In the genomic region with DNA sequence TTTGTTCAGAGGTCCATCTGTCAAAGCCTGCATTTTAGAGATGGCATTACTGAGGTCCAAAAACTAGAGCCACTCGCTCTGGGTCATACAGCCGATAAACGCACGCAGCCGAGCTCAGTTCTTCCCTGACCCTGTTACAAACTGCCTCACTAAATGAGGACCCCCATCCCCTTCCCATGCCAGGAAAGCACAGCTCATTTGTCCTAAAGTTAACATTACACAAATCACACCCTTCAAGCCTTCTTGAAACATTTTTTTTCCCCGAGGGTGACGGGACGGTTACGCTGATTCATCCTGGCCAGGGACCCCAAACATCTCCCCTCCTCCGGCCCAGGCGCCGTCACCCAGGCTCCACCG, we compare ENCODE assay signal across 8 cellular contexts. TPM values are rescaled to one million over a fixed set of nuclear protein-coding genes. Genes with fewer than 3 reads are reported as not detected.
DNase-seq lines count a peak whose midpoint lies in the region; ATAC-seq and TF ChIP-seq lines count a peak whose summit lies in the region.

No MANE protein-coding gene starts in this region.

- peak overlapping the region; percentile 16 for H3K27ac ChIP-seq in caudate nucleus (ENCODE audit: low read depth, low read length)
- H3K27ac ChIP-seq in tibial nerve, result peak overlapping the region in 2 of 4 donors; percentile 23 to 77

- peaks cover 0 to 12% (median 1%) of the 10 kb centered on the region in 4 donors for H3K9me3 ChIP-seq in tibial nerve

- no peak for TF ChIP-seq POLR2A in tibial nerve (IDR thresholded peaks at IDR 0.05)

- H3K27ac Mint-ChIP-seq in activated T-cell treated with anti-CD3 and anti-CD28 coated beads, Interleukin-2, amount 50 U/mL, for 72 hours, result no peak overlapping the region
- H3K27ac Mint-ChIP-seq in mesothelial cell of epicardium, result no peak overlapping the region

- H3K4me3 ChIP-seq in tibial nerve, result peak overlapping the region in 3 of 4 donors; percentile 42 to 79 (median 55)

- peaks cover 0 to 17% of the 10 kb centered on the region in 2 donors for H3K27me3 ChIP-seq in tibial nerve

- H3K36me3 ChIP-seq in tibial nerve, result no peaks in the 10 kb centered on the region

- WGBS in tibial nerve, 2 donors, result 31 to 32% methylated on average over 13 of the region's 13 CpGs

- no peak for TF ChIP-seq CTCF in mesothelial cell of epicardium (IDR thresholded peaks at IDR 0.05; ENCODE audit: unreplicated experiment)
- TF ChIP-seq CTCF in tibial nerve (IDR thresholded peaks at IDR 0.05), result no peak

- no peak for DNase-seq in activated T-cell treated with anti-CD3 and anti-CD28 coated beads, Interleukin-2, amount 50 U/mL, for 72 hours
- no peak for DNase-seq in activated T-cell treated with anti-CD3 and anti-CD28 coated beads, Interleukin-2, amount 50 U/mL, for 1 hour
- DNase-seq in caudate nucleus (lab: John Stamatoyannopoulos, UW) (no peak), mesothelial cell of epicardium (ENCODE audit: low spot score in 2 of 2, unreplicated experiment in 2 of 2) (no peak), tibial nerve (ENCODE audit: low spot score in 2 of 2) (no peak), NCI-H128 (lab: John Stamatoyannopoulos, UW; ENCODE audit: unreplicated experiment) (no peak)

- peaks cover 16% of the 10 kb centered on the region for H3K27me3 Mint-ChIP-seq in activated T-cell treated with anti-CD3 and anti-CD28 coated beads, Interleukin-2, amount 50 U/mL, for 72 hours (ENCODE audit: low read depth)
- H3K27me3 Mint-ChIP-seq in mesothelial cell of epicardium (ENCODE audit: low read depth), result peaks cover 7% of the 10 kb centered on the region

- H3K9me3 Mint-ChIP-seq in activated T-cell treated with anti-CD3 and anti-CD28 coated beads, Interleukin-2, amount 50 U/mL, for 72 hours, result peaks cover 2 to 7% of the 10 kb centered on the region in 2 donors
- H3K9me3 Mint-ChIP-seq in mesothelial cell of epicardium, result peaks cover 7% of the 10 kb centered on the region

- ATAC-seq in activated T-cell treated with anti-CD3 and anti-CD28 coated beads, Interleukin-2, amount 50 U/mL, for 72 hours (replicated peaks in 1 of 2), result no peak
- ATAC-seq in HG03196 (IDR thresholded peaks at IDR 0.05; ENCODE audit: unreplicated experiment), result no peak
- ATAC-seq in HG03135 (IDR thresholded peaks at IDR 0.05; ENCODE audit: unreplicated experiment), result no peak

- TF ChIP-seq EP300 in tibial nerve (IDR thresholded peaks at IDR 0.05), result no peak

- peak overlapping the region; percentile 85 to 92 for H3K4me3 Mint-ChIP-seq in activated T-cell treated with anti-CD3 and anti-CD28 coated beads, Interleukin-2, amount 50 U/mL, for 72 hours
- peak overlapping the region; percentile 71 for H3K4me3 Mint-ChIP-seq in mesothelial cell of epicardium

- H3K4me1 ChIP-seq in tibial nerve, result peaks cover 0 to 16% (median 6%) of the 10 kb centered on the region in 4 donors

- peaks cover 12 to 14% of the 10 kb centered on the region in 2 donors for H3K36me3 Mint-ChIP-seq in activated T-cell treated with anti-CD3 and anti-CD28 coated beads, Interleukin-2, amount 50 U/mL, for 72 hours (ENCODE audit: insufficient read depth in 2 of 2)
- peaks cover 4% of the 10 kb centered on the region for H3K36me3 Mint-ChIP-seq in mesothelial cell of epicardium

- H3K4me1 Mint-ChIP-seq in activated T-cell treated with anti-CD3 and anti-CD28 coated beads, Interleukin-2, amount 50 U/mL, for 72 hours (ENCODE audit: low read depth), result peaks cover 32% of the 10 kb centered on the region
- peaks cover 22% of the 10 kb centered on the region for H3K4me1 Mint-ChIP-seq in mesothelial cell of epicardium

RNA-seq across cellular contexts. Expression of a gene that starts 0.8 kb away (rescaled TPM):
- 1 to 10 TPM; 7.1 to 9.0 TPM for total RNA-seq in activated T-cell treated with anti-CD3 and anti-CD28 coated beads, Interleukin-2, amount 50 U/mL, for 72 hours
- total RNA-seq in mesothelial cell of epicardium (5.1 to 5.9 TPM (median 5.7 TPM) in 3 replicates), tibial nerve (1 to 10 TPM; 2.9 to 8.4 (median 7.3) TPM)
